In genomic region chr20:3995067-3995748, GRCh38 we compare ENCODE assay signal across 10 cellular contexts. TPM values are rescaled to one million over a fixed set of nuclear protein-coding genes. Genes with fewer than 3 reads are reported as not detected.
DNase-seq lines count a peak whose midpoint lies in the region; ATAC-seq and TF ChIP-seq lines count a peak whose summit lies in the region.
"Had no signal": no experiment of that assay in that cellular context is flagged by ENCODE, and none has a peak within 500 bp of the region (broad histone marks: within the 10 kb centered on the region; RNA-seq: fewer than 3 reads in every experiment).

No MANE protein-coding gene starts in this region.

- ATAC-seq in activated CD4-positive, CD25-positive, alpha-beta regulatory T cell treated with anti-CD3 and anti-CD28 coated beads, Interleukin-2, amount 50 U/mL, for 24 hours = peak; percentile 82 to 89
- no peak for ATAC-seq in GM18519 (IDR thresholded peaks at IDR 0.05; ENCODE audit: low FRiP score, unreplicated experiment)

- H3K36me3 ChIP-seq in ascending aorta (peaks cover 6 to 9% of the 10 kb centered on the region in 2 donors), Peyer's patch (no peaks in the 10 kb centered on the region)

- H3K27ac ChIP-seq in ascending aorta (peak overlapping the region; percentile 10 to 25), Peyer's patch (no peak overlapping the region)
- H3K27ac ChIP-seq: C4-2B had no signal

- TF ChIP-seq CTCF in ascending aorta (IDR thresholded peaks at IDR 0.05) (no peak), Peyer's patch (IDR thresholded peaks at IDR 0.05) (no peak)

- H3K9me3 ChIP-seq in ascending aorta (no peaks in the 10 kb centered on the region), Peyer's patch (no peaks in the 10 kb centered on the region)

- no peak for DNase-seq in activated CD4-positive, CD25-positive, alpha-beta regulatory T cell treated with anti-CD3 and anti-CD28 coated beads, Interleukin-2, amount 50 U/mL, for 72 hours
- DNase-seq in M059J (ENCODE audit: low read depth) (peak; percentile 90), ascending aorta (ENCODE audit: low spot score in 2 of 2) (no peak), renal cortical epithelial cell (ENCODE audit: low read depth) (peak; percentile 85), Peyer's patch (no peak), NCI-H748 (lab: John Stamatoyannopoulos, UW; ENCODE audit: unreplicated experiment) (no peak)
- DNase-seq: NCI-H1417 had no signal

- H3K4me1 ChIP-seq in ascending aorta (peaks cover 5 to 29% of the 10 kb centered on the region in 2 donors), Peyer's patch (no peaks in the 10 kb centered on the region)

- intact Hi-C loops in ascending aorta (cut with DNase I) = no loop called here

- H3K27me3 ChIP-seq in ascending aorta = no peaks in the 10 kb centered on the region
- no peaks in the 10 kb centered on the region for H3K27me3 ChIP-seq in Peyer's patch

- no peak for TF ChIP-seq POLR2A in Peyer's patch (IDR thresholded peaks at IDR 0.05)

- no peak overlapping the region for H3K4me3 ChIP-seq in ascending aorta
- no peak overlapping the region for H3K4me3 ChIP-seq in Peyer's patch

RNA-seq across cellular contexts. Expression of gene RNF24, which starts 20.1 kb away (rescaled TPM):
- 21.3 and 41.6 TPM in 2 replicates for total RNA-seq in M059J (2014; rRNA removed; shearing (Covaris generic))
- total RNA-seq in ascending aorta = 12.0 TPM
- 2.1 and 7.3 TPM in 2 replicates for total RNA-seq in renal cortical epithelial cell
- total RNA-seq in Peyer's patch = 1 to 10 TPM; 4.5 to 6.0 (median 5.7) TPM

Comparison
In these comparisons a context has a peak if more than half of its experiments do, and no peak if none do; other contexts are left out.
1. DNase-seq: peak in M059J (single experiment) and renal cortical epithelial cell (single experiment); none in activated CD4-positive, CD25-positive, alpha-beta regulatory T cell treated with anti-CD3 and anti-CD28 coated beads, Interleukin-2, amount 50 U/mL, for 72 hours (single experiment), ascending aorta (0 of 2), Peyer's patch (0 of 3) and NCI-H748 (single experiment).
2. H3K27ac ChIP-seq: peak in ascending aorta (2 of 2); none in Peyer's patch (0 of 4).